ENCODE assay signal across 21 cellular contexts in the genomic region with DNA sequence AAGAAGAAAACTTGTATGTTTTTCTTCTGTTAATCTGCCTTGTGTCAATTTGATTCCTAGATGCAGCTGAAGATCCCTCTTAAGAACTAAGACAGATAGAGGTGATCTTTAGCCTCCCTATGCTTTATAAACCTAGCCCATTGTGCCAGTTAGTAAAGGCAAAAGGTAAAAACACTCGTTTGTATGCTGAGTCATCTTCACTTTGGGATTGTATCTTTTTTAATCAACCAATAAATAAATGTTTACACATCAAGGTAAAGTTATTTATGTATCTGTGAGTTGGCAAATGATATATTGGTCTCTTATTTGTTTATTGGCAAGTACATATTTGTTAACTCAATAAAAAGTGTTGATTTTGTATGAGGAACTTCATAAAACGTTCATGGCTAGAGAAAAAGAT.
"Had no signal": no experiment of that assay in that cellular context is flagged by ENCODE, and none has a peak within 500 bp of the region (broad histone marks: within the 10 kb centered on the region; RNA-seq: fewer than 3 reads in every experiment).

No MANE protein-coding gene starts in this region.

- H3K4me3 ChIP-seq: MG63 had no signal

- H3K27ac ChIP-seq: WERI-Rb-1 had no signal

- DNase-seq: activated CD4-positive, alpha-beta T cell treated with anti-CD3 and anti-CD28 coated beads for 4 hours; activated CD8-positive, alpha-beta memory T cell treated with anti-CD3 and anti-CD28 coated beads, Interleukin-2, amount 50 U/mL, for 48 hours; activated CD8-positive, alpha-beta T cell treated with anti-CD3 and anti-CD28 coated beads for 36 hours; activated naive CD4-positive, alpha-beta T cell treated with anti-CD3 and anti-CD28 coated beads, Interleukin-2, amount 50 U/mL, for 16 hours; activated naive CD8-positive, alpha-beta T cell treated with anti-CD3 and anti-CD28 coated beads, Interleukin-2, amount 10 ng/mL, durations not matched to agents 7 days and 5 days; activated T-cell treated with anti-CD3 and anti-CD28 coated beads, Interleukin-2, amount 50 U/mL, for 1 hour; aorta; central memory CD4-positive, alpha-beta T cell; MG63; MV-4-11; NCI-H1092 treated with DMSO at 0.1 percent for 48 hours; NCI-H1417 treated with DMSO at 0.1 percent for 48 hours; NCI-H1694 treated with DMSO at 0.1 percent for 48 hours; NCI-H2029 treated with DMSO at 0.1 percent for 48 hours; NCI-H510A treated with DMSO at 0.1 percent for 48 hours; NCI-H69; NK-92 treated with Interleukin-12 subunit alpha and Interleukin-12 subunit beta, amount 100 ng/mL, for 24 hours; OCI-M1; SHP77 treated with DMSO at 0.1 percent for 48 hours; T1000; WERI-Rb-1 had no signal

- ATAC-seq: activated CD8-positive, alpha-beta T cell treated with anti-CD3 and anti-CD28 coated beads for 36 hours had no signal

- H3K9me3 ChIP-seq: MG63 had no signal

- H3K27me3 ChIP-seq: MG63 had no signal

- H3K36me3 ChIP-seq: MG63, WERI-Rb-1 had no signal
